In genomic region chr17:21252875-21253645, GRCh38 we compare ENCODE assay signal across 1 cellular context.
TF ChIP-seq lines count a peak whose summit lies in the region.

Gene NATD1, minus strand, starts transcription at chr17:21253410. Its CDS starts 146 bp downstream, at chr17:21253264.

TF ChIP-seq in H1, 55 proteins besides CTCF, POLR2A, EP300 and RAD21:
- peak; percentile 44 for TF ChIP-seq KDM4A (IDR thresholded peaks at IDR 0.05; ENCODE audit: low read depth, low read length, severe bottlenecking)
- TF ChIP-seq RFX5 (IDR thresholded peaks at IDR 0.05; ENCODE audit: borderline replicate concordance, low read depth, low read length): no peak
- TF ChIP-seq NRF1 (IDR thresholded peaks at IDR 0.05; ENCODE audit: low read depth, low read length): no peak
- no peak for TF ChIP-seq SP2 (IDR thresholded peaks at IDR 0.05; ENCODE audit: low read length)
- TF ChIP-seq ATF3 (IDR thresholded peaks at IDR 0.05; ENCODE audit: insufficient read depth, low read depth, low read length): 0 out of 2 replicates have a peak, but pooled peaks have one; percentile 74
- TF ChIP-seq TEAD4 (IDR thresholded peaks at IDR 0.05; ENCODE audit: low read depth, low read length): peak; percentile 54; the same call in 1 of the 2 replicates
- peak in 1 of 2 experiments; percentile 81; a peak in 2 of 4 replicates for TF ChIP-seq SIN3A (conservative IDR thresholded peaks at IDR 0.05 in 1 of 2, IDR thresholded peaks at IDR 0.05 in 1 of 2; ENCODE audit: low read depth in 1 of 2, low read length in 2 of 2)
- TF ChIP-seq E2F6 (IDR thresholded peaks at IDR 0.05): peak; percentile 49; the same call in 1 of the 2 replicates
- peak; percentile 44; the same call in 1 of the 2 replicates for TF ChIP-seq TBP (IDR thresholded peaks at IDR 0.05; ENCODE audit: low read depth, low read length)
- peak; percentile 44 for TF ChIP-seq TAF1 (IDR thresholded peaks at IDR 0.05; ENCODE audit: low read depth, low read length)
- peak; percentile 26; the same call in 1 of the 2 replicates for TF ChIP-seq MAX (IDR thresholded peaks at IDR 0.05)
- TF ChIP-seq USF2 (IDR thresholded peaks at IDR 0.05; ENCODE audit: low read length): peak; percentile 93
- TF ChIP-seq CREB1 (IDR thresholded peaks at IDR 0.05): no peak
- no peak for TF ChIP-seq RNF2 (IDR thresholded peaks at IDR 0.05; ENCODE audit: borderline replicate concordance, low read depth, low read length, missing control alignments, poor library complexity, severe bottlenecking)
- TF ChIP-seq RBBP5 (IDR thresholded peaks at IDR 0.05; ENCODE audit: borderline replicate concordance, low read depth, low read length): 0 out of 2 replicates have a peak, but pooled peaks have one; percentile 16
- no peak for TF ChIP-seq BRCA1 (IDR thresholded peaks at IDR 0.05; ENCODE audit: low read depth, low read length)
